In the genomic region with DNA sequence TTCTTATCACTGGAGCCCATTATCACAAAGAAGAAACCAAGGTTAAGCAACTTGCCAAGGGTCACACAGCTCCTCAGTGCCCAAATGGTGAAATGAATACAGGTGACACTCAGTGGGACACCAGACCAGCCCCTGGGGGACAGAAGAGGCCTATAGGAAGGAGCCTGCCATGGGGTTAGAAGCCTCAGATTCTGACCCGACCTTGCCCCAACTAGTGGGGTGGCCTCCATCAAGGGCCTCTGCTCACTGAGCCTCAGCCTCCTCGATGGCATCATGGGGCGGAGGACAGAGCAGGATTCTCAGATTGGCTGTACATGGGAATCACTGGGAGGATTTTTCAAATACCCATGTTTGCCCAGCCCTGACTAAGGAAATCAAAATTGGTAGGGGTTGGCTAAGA, we compare ENCODE assay signal across 21 cellular contexts. TPM values are rescaled to one million over a fixed set of nuclear protein-coding genes. Genes with fewer than 3 reads are reported as not detected.
A peak's percentile ranks its signal among the peaks of the same experiment; 100 is the strongest.
DNase-seq lines count a peak whose midpoint lies in the region; ATAC-seq, FAIRE-seq and TF ChIP-seq lines count a peak whose summit lies in the region.
"Had no signal": no experiment of that assay in that cellular context is flagged by ENCODE, and none has a peak within 500 bp of the region (broad histone marks: within the 10 kb centered on the region; RNA-seq: fewer than 3 reads in every experiment).

No MANE protein-coding gene starts in this region.

- CTCF ChIA-PET in HCT116 (lab: Charles Lee) (interaction anchor here (1.0 to 4.0 kb wide), 15 partner anchors 16 to 411 kb away, joined by 3 to 45 read pairs (median 4); a partner anchor contains a TSS), K562 (lab: Yijun Ruan, JAX; ENCODE audit: low intra/inter-chr PET ratio) (interaction anchor here (0.5 to 4.0 kb wide), 8 partner anchors 72 to 745 kb away, joined by 3 to 60 read pairs (median 8); a partner anchor contains a TSS)

- H2AFZ ChIP-seq in HCT116 (ENCODE audit: low read depth, low read length, poor library complexity, severe bottlenecking) (no peak overlapping the region), OCI-LY3 (ENCODE audit: low read depth, low read length) (no peak overlapping the region), K562 (ENCODE audit: low read depth, low read length) (peak overlapping the region; percentile 65; the same call in 1 of the 2 replicates)
- H2AFZ ChIP-seq: GM23338 had no signal

- no peak for TF ChIP-seq EP300 in K562 (IDR thresholded peaks at IDR 0.05; ENCODE audit: low read length)

- H3K9ac ChIP-seq in HCT116 (ENCODE audit: low read length) (no peak overlapping the region), OCI-LY3 (ENCODE audit: low read length) (no peak overlapping the region), K562 (ENCODE audit: insufficient read depth in 1 of 2, low read depth in 2 of 2, low read length in 2 of 2) (no peak overlapping the region; a peak in 1 of 4 replicates)

- no peak for DNase-seq in HCT116 (ENCODE audit: low read depth, low spot score)
- no peak for DNase-seq in K562 (ENCODE audit: extremely low read depth in 1 of 4, low spot score in 3 of 4)
- DNase-seq in psoas muscle, result peak in 1 of 2 donors; percentile 32
- no peak for DNase-seq in DMS114 treated with DMSO at 0.1 percent for 48 hours (lab: John Stamatoyannopoulos, UW; ENCODE audit: unreplicated experiment)
- no peak for DNase-seq in KG1 (lab: John Stamatoyannopoulos, UW)
- no peak for DNase-seq in SK-N-DZ (ENCODE audit: low spot score)
- DNase-seq: DMS153; Kasumi-1; NCI-H1105 treated with DMSO at 0.1 percent for 48 hours; NCI-H146; NCI-H1930; NCI-H2107; NCI-H446 treated with DMSO at 0.1 percent for 48 hours; NCI-H526; NCI-H82; NK-92 treated with Interleukin-12 subunit alpha and Interleukin-12 subunit beta, amount 100 ng/mL, for 24 hours; SHP77 treated with DMSO at 0.1 percent for 48 hours; SW 1271 had no signal

- no peaks in the 10 kb centered on the region for H3K36me3 ChIP-seq in HCT116 (ENCODE audit: control insufficient read depth in 1 of 2, insufficient read depth in 2 of 2, low read length in 2 of 2)
- peaks cover 3% of the 10 kb centered on the region for H3K36me3 ChIP-seq in OCI-LY3 (replicated peaks; ENCODE audit: low read depth, low read length)
- no peaks in the 10 kb centered on the region; the same call in 2 of the 3 replicates for H3K36me3 ChIP-seq in K562 (ENCODE audit: control insufficient read depth, insufficient read depth, low read length)
- H3K36me3 ChIP-seq in psoas muscle (ENCODE audit: insufficient read depth in 1 of 2, low read depth in 1 of 2), result no peaks in the 10 kb centered on the region

- no peaks in the 10 kb centered on the region for H3K27me3 ChIP-seq in HCT116 (ENCODE audit: insufficient read depth, low read length)
- H3K27me3 ChIP-seq in OCI-LY3 (ENCODE audit: low read depth, low read length), result no peaks in the 10 kb centered on the region
- no peaks in the 10 kb centered on the region; a peak in 1 of 5 replicates for H3K27me3 ChIP-seq in K562 (ENCODE audit: control insufficient read depth in 2 of 2, insufficient read depth in 2 of 2, low read length in 2 of 2)
- no peaks in the 10 kb centered on the region for H3K27me3 ChIP-seq in psoas muscle (ENCODE audit: insufficient read depth in 3 of 3, low read length in 2 of 3)

- TF ChIP-seq CTCF in HCT116 (IDR thresholded peaks at IDR 0.05 in 2 of 3, conservative IDR thresholded peaks at IDR 0.05 in 1 of 3; ENCODE audit: borderline replicate concordance in 1 of 3, insufficient read depth in 1 of 3, low read depth in 2 of 3, low read length in 2 of 3) (no peak), OCI-LY3 (IDR thresholded peaks at IDR 0.05; ENCODE audit: low read depth, low read length) (no peak), K562 (IDR thresholded peaks at IDR 0.05 in 2 of 3, conservative IDR thresholded peaks at IDR 0.05 in 1 of 3; ENCODE audit: insufficient read depth in 2 of 3, low read depth in 1 of 3, low read length in 3 of 3) (no peak), psoas muscle (IDR thresholded peaks at IDR 0.05) (no peak)

- no peaks in the 10 kb centered on the region for H3K9me1 ChIP-seq in K562 (ENCODE audit: control insufficient read depth, insufficient read depth, low read length)

- RAD21 ChIA-PET in HCT116 (lab: Charles Lee; ENCODE audit: low non-redundant PET in 1 of 2, low total read pairs in 2 of 2, uncharacterized antibody in 2 of 2, unreplicated experiment in 2 of 2), result interaction anchor here (1.0 to 1.2 kb wide), 6 partner anchors 142 to 414 kb away, joined by 3 to 4 read pairs (median 4); a partner anchor contains a TSS

- no TSS peak for BruUV-seq in HCT116 (replicated peaks; lab: Mats Ljungman, UMichigan)
- BruUV-seq in K562 (replicated peaks; lab: Mats Ljungman, UMichigan), result no TSS peak

- H3K79me2 ChIP-seq in HCT116 (ENCODE audit: insufficient read depth, low read length) (no peaks in the 10 kb centered on the region), OCI-LY3 (ENCODE audit: low read length) (no peaks in the 10 kb centered on the region), K562 (ENCODE audit: control insufficient read depth, insufficient read depth, low read length) (no peaks in the 10 kb centered on the region; the same call in 2 of the 3 replicates)

- in situ Hi-C loops in K562 (cut with MboI), result loop anchor here (5.0 kb wide), 1 partner anchor 412 kb away; no protein-coding TSS in a partner anchor

- H3K9me3 ChIP-seq in HCT116 (ENCODE audit: control insufficient read depth in 1 of 2, insufficient read depth in 1 of 2, low read depth in 1 of 2, low read length in 2 of 2) (no peaks in the 10 kb centered on the region), OCI-LY3 (ENCODE audit: insufficient read depth, low read length) (no peaks in the 10 kb centered on the region), K562 (replicated peaks; ENCODE audit: control insufficient read depth, insufficient read depth, low read depth, low read length) (no peaks in the 10 kb centered on the region), psoas muscle (no peaks in the 10 kb centered on the region)

- FAIRE-seq in K562 (lab: Jason Lieb, UNC), result no peak

- TF ChIP-seq RAD21 in HCT116 (IDR thresholded peaks at IDR 0.05; ENCODE audit: low read depth), result no peak
- TF ChIP-seq RAD21 in K562 (CRISPR knock-in tag; conservative IDR thresholded peaks at IDR 0.05 in 1 of 2, IDR thresholded peaks at IDR 0.05 in 1 of 2), result no peak

- H3K9me2 ChIP-seq in HCT116 (ENCODE audit: insufficient read depth), result no peaks in the 10 kb centered on the region

- no peaks in the 10 kb centered on the region for H4K20me1 ChIP-seq in HCT116 (ENCODE audit: insufficient read depth)
- no peaks in the 10 kb centered on the region for H4K20me1 ChIP-seq in OCI-LY3 (ENCODE audit: insufficient read depth, low read length)
- H4K20me1 ChIP-seq in K562 (replicated peaks; ENCODE audit: control insufficient read depth, insufficient read depth, low read length), result no peaks in the 10 kb centered on the region

- no peak overlapping the region for H3K4me3 ChIP-seq in HCT116 (replicated peaks in 1 of 2; ENCODE audit: low read depth in 1 of 2, low read length in 2 of 2)
- H3K4me3 ChIP-seq in OCI-LY3 (ENCODE audit: low read length), result no peak overlapping the region
- no peak overlapping the region for H3K4me3 ChIP-seq in K562
- H3K4me3 ChIP-seq in psoas muscle, result no peak overlapping the region
- H3K4me3 ChIP-seq: GM23338, SK-N-MC had no signal

- intact Hi-C loops in HCT116 (cut with micrococcal nuclease) (loop anchor here (1.0 to 10.0 kb wide), 5 partner anchors 155 to 471 kb away; no protein-coding TSS in a partner anchor), K562 (cut with micrococcal nuclease) (loop anchor here (1.0 to 10.0 kb wide), 6 partner anchors 242 to 815 kb away; no protein-coding TSS in a partner anchor), psoas muscle (cut with DNase I) (loop anchor here (1.0 to 10.0 kb wide), 8 partner anchors 127 to 471 kb away; a partner anchor contains a TSS)

- 67% methylated on average over 3 of the region's 3 CpGs for WGBS in K562 (ENCODE audit: insufficient coverage, low coverage, missing lambda C conversion rate)
- WGBS in psoas muscle, 3 donors, result 83 to 87% (median 84%) methylated on average over 3 of the region's 3 CpGs

- ATAC-seq in HCT116, result 0 out of 2 replicates have a peak, but pooled peaks have one; percentile 9
- no peak for ATAC-seq in K562
- ATAC-seq in psoas muscle, result no peak

- TF ChIP-seq POLR2A in HCT116 (IDR thresholded peaks at IDR 0.05; ENCODE audit: borderline replicate concordance, extremely low read depth, insufficient read depth, insufficient read length), result no peak
- TF ChIP-seq POLR2A in K562 (conservative IDR thresholded peaks at IDR 0.05), result no peak

- no peak overlapping the region for H3K27ac ChIP-seq in HCT116 (ENCODE audit: low read depth, low read length)
- no peak overlapping the region for H3K27ac ChIP-seq in OCI-LY3 (ENCODE audit: low read length)
- no peak overlapping the region for H3K27ac ChIP-seq in K562 (ENCODE audit: extremely low read depth, low read depth, low read length)
- peak overlapping the region; percentile 23 for H3K27ac ChIP-seq in psoas muscle
- H3K27ac ChIP-seq: SK-N-MC had no signal

- no peak overlapping the region for H3K4me2 ChIP-seq in HCT116 (ENCODE audit: low read length)
- H3K4me2 ChIP-seq in OCI-LY3 (ENCODE audit: low read length), result 0 out of 2 replicates have a peak overlapping the region, but pooled peaks have one; percentile 29
- peak overlapping the region; percentile 14; the same call in 1 of the 2 replicates for H3K4me2 ChIP-seq in K562 (ENCODE audit: insufficient read depth, low read length)
- H3K4me2 ChIP-seq: GM23338 had no signal

- H3K4me1 ChIP-seq in HCT116 (ENCODE audit: control insufficient read depth in 1 of 2, insufficient read depth in 2 of 2, low read length in 2 of 2) (peaks cover 6 to 18% of the 10 kb centered on the region in 2 experiments), OCI-LY3 (ENCODE audit: low read length) (peaks cover 70% of the 10 kb centered on the region), K562 (replicated peaks in 1 of 2; ENCODE audit: control insufficient read depth in 2 of 2, insufficient read depth in 2 of 2, low read length in 2 of 2) (peaks cover 36 to 45% of the 10 kb centered on the region in 2 experiments; a peak in 4 of 5 replicates), psoas muscle (peaks cover 20% of the 10 kb centered on the region)

- POLR2A ChIA-PET in HCT116 (lab: Charles Lee), result interaction anchor here (1.0 to 1.6 kb wide), 4 partner anchors 17 to 309 kb away, joined by 3 to 8 read pairs (median 3); a partner anchor contains a TSS
- POLR2A ChIA-PET in K562 (lab: Yijun Ruan, JAX), result interaction anchor here (0.6 to 2.2 kb wide), 13 partner anchors 15 to 905 kb away, joined by 3 to 9 read pairs (median 3); a partner anchor contains a TSS

RNA-seq across cellular contexts. Expression of a gene that starts 47.6 kb away (rescaled TPM):
- total RNA-seq in HCT116 (2021; ENCODE audit: unreplicated experiment) (69.6 TPM), K562 (2014; rRNA removed) (166 and 199 TPM in 2 replicates), K562 (2014; rRNA removed; fragmentation: Illumina TruSeq; extraction: Trizol) (97.5 and 126 TPM in 2 replicates), K562 (2015; rRNA removed; fragmentation: Illumina TruSeq; extraction: Trizol) (130 and 136 TPM in 2 replicates), K562 (2021) (143 and 149 TPM in 2 replicates), psoas muscle (100 to 1,000 TPM in 3 of 4 donors, 10 to 100 TPM in 1; 62.3 to 177 (median 113) TPM)
- polyA plus RNA-seq in HCT116 (2012), result 64.7 and 76.7 TPM in 2 replicates
- total RNA-seq in K562 (2011; cell fraction: chromatin; rRNA removed; ENCODE audit: low replicate concordance), result 39.2 and 66.5 TPM in 2 replicates
- total RNA-seq in K562 (2011; cell fraction: nucleolus; rRNA removed), result 54.2 and 60.8 TPM in 2 replicates
- 55.7 and 67.6 TPM in 2 replicates for total RNA-seq in K562 (2011; cell fraction: nucleoplasm; rRNA removed)
- polyA plus RNA-seq in K562 (2011; rRNA removed) (145 and 165 TPM in 2 replicates), K562 (2014; fragmentation: Illumina TruSeq; extraction: Trizol) (134 and 163 TPM in 2 replicates), K562 (2014; fragmentation: Nextera tagmentation; extraction: Ambion mirVana) (100 to 1,000 TPM; 414 to 424 TPM), K562 (2014; rRNA removed) (195 and 240 TPM in 2 replicates), psoas muscle (100 to 1,000 TPM; 166 to 308 (median 197) TPM)
- 149 and 217 TPM in 2 replicates for polyA plus RNA-seq in K562 (2011; cell fraction: cytosol; rRNA removed)
- 68.7 and 82.6 TPM in 2 replicates for polyA plus RNA-seq in K562 (2011; cell fraction: nucleus; rRNA removed)
- 102 and 171 TPM in 2 replicates for polyA plus RNA-seq in K562 (2012)
- polyA minus RNA-seq in K562 (2011; rRNA and poly(A)+ RNA removed), result 39.8 and 41.8 TPM in 2 replicates
- 38.6 and 39.1 TPM in 2 replicates for polyA minus RNA-seq in K562 (2011; cell fraction: cytosol; rRNA and poly(A)+ RNA removed)
- polyA minus RNA-seq in K562 (2011; cell fraction: nucleus; rRNA and poly(A)+ RNA removed), result 15.3 and 25.4 TPM in 2 replicates
- 148 and 163 TPM in 2 replicates for polyA plus RNA-seq in SK-N-DZ (2014; cell fraction: cytosol; rRNA removed)
- 62.7 and 112 TPM in 2 replicates for polyA plus RNA-seq in SK-N-DZ (2014; cell fraction: nucleus; rRNA removed)

RNA-seq across cellular contexts. Expression of a gene that starts 47.7 kb away (rescaled TPM):
- total RNA-seq in HCT116 (2021; ENCODE audit: unreplicated experiment) (58.2 TPM), K562 (2014; rRNA removed) (12.6 and 22.5 TPM in 2 replicates), K562 (2014; rRNA removed; fragmentation: Illumina TruSeq; extraction: Trizol) (10.8 and 14.4 TPM in 2 replicates), K562 (2015; rRNA removed; fragmentation: Illumina TruSeq; extraction: Trizol) (14.0 and 14.3 TPM in 2 replicates), K562 (2021) (39.2 and 39.4 TPM in 2 replicates), psoas muscle (100 to 1,000 TPM in 1 of 4 donors, 10 to 100 TPM in 3; 32.7 to 121 (median 40.3) TPM)
- 49.8 and 55.4 TPM in 2 replicates for polyA plus RNA-seq in HCT116 (2012)
- 125 and 274 TPM in 2 replicates for total RNA-seq in K562 (2011; cell fraction: chromatin; rRNA removed; ENCODE audit: low replicate concordance)
- 162 and 166 TPM in 2 replicates for total RNA-seq in K562 (2011; cell fraction: nucleolus; rRNA removed)
- total RNA-seq in K562 (2011; cell fraction: nucleoplasm; rRNA removed), result 160 TPM in 2 replicates
- polyA plus RNA-seq in K562 (2011; rRNA removed) (37.0 and 59.6 TPM in 2 replicates), K562 (2014; fragmentation: Illumina TruSeq; extraction: Trizol) (32.5 and 35.7 TPM in 2 replicates), K562 (2014; fragmentation: Nextera tagmentation; extraction: Ambion mirVana) (under 1 TPM; 0.14 to 0.17 TPM), K562 (2014; rRNA removed) (26.8 and 31.0 TPM in 2 replicates), psoas muscle (10 to 100 TPM; 23.5 to 39.2 (median 27.9) TPM)
- 69.9 and 86.4 TPM in 2 replicates for polyA plus RNA-seq in K562 (2011; cell fraction: cytosol; rRNA removed)
- 128 and 148 TPM in 2 replicates for polyA plus RNA-seq in K562 (2011; cell fraction: nucleus; rRNA removed)
- 27.9 and 28.7 TPM in 2 replicates for polyA plus RNA-seq in K562 (2012)
- polyA minus RNA-seq in K562 (2011; rRNA and poly(A)+ RNA removed), result 52.7 and 68.9 TPM in 2 replicates
- polyA minus RNA-seq in K562 (2011; cell fraction: cytosol; rRNA and poly(A)+ RNA removed), result 35.2 and 46.9 TPM in 2 replicates
- polyA minus RNA-seq in K562 (2011; cell fraction: nucleus; rRNA and poly(A)+ RNA removed), result 25.6 and 33.4 TPM in 2 replicates
- polyA plus RNA-seq in SK-N-DZ (2014; cell fraction: cytosol; rRNA removed), result 19.2 and 19.9 TPM in 2 replicates
- polyA plus RNA-seq in SK-N-DZ (2014; cell fraction: nucleus; rRNA removed), result 29.5 and 38.4 TPM in 2 replicates
